7 cellular contexts compared by ENCODE assay signal in genomic region chr10:73780966-73781365, GRCh38. TPM values are rescaled to one million over a fixed set of nuclear protein-coding genes. Genes with fewer than 3 reads are reported as not detected.
A peak's percentile ranks its signal among the peaks of the same experiment; 100 is the strongest.
DNase-seq lines count a peak whose midpoint lies in the region; ATAC-seq and TF ChIP-seq lines count a peak whose summit lies in the region.

No MANE protein-coding gene starts in this region.

- peak overlapping the region; percentile 99 for H3K4me3 Mint-ChIP-seq in WTC11
- peak overlapping the region; percentile 95 for H3K4me3 Mint-ChIP-seq in stimulated activated memory B cell treated with anti-CD40 and anti-IgM and Interleukin-4, amounts not matched to agents 10 μg/mL and 1 μg/mL and 100 μg/mL, for 72 hours

- H3K27ac Mint-ChIP-seq in WTC11, result peak overlapping the region; percentile 82; the same call in 1 of the 2 replicates
- H3K27ac Mint-ChIP-seq in stimulated activated memory B cell treated with anti-CD40 and anti-IgM and Interleukin-4, amounts not matched to agents 10 μg/mL and 1 μg/mL and 100 μg/mL, for 72 hours, result peak overlapping the region; percentile 92

- no peaks in the 10 kb centered on the region for H3K27me3 Mint-ChIP-seq in WTC11 (ENCODE audit: low read depth)
- no peaks in the 10 kb centered on the region for H3K27me3 Mint-ChIP-seq in stimulated activated memory B cell treated with anti-CD40 and anti-IgM and Interleukin-4, amounts not matched to agents 10 μg/mL and 1 μg/mL and 100 μg/mL, for 72 hours

- CTCF ChIA-PET in WTC11 (lab: Charles Lee), result interaction anchor here (1.7 kb wide), 1 partner anchor 8 kb away, joined by 11 read pairs; a partner anchor contains a TSS

- no peaks in the 10 kb centered on the region; the same call in 1 of the 2 replicates for H3K36me3 ChIP-seq in iPS DF 6.9 (ENCODE audit: control insufficient read depth, insufficient read depth, low read length)

- H3K36me3 Mint-ChIP-seq in WTC11, result peaks cover 13% of the 10 kb centered on the region
- peaks cover 13% of the 10 kb centered on the region for H3K36me3 Mint-ChIP-seq in stimulated activated memory B cell treated with anti-CD40 and anti-IgM and Interleukin-4, amounts not matched to agents 10 μg/mL and 1 μg/mL and 100 μg/mL, for 72 hours

- H3K4me1 Mint-ChIP-seq in WTC11, result peaks cover 25% of the 10 kb centered on the region
- H3K4me1 Mint-ChIP-seq in stimulated activated memory B cell treated with anti-CD40 and anti-IgM and Interleukin-4, amounts not matched to agents 10 μg/mL and 1 μg/mL and 100 μg/mL, for 72 hours, result peaks cover 43% of the 10 kb centered on the region

- H3K27ac ChIP-seq in HL-60 (replicated peaks), result peak overlapping the region; percentile 97
- H3K27ac ChIP-seq in iPS DF 6.9 (ENCODE audit: low read length), result no peak overlapping the region

- no peak for ATAC-seq in WTC11
- ATAC-seq in stimulated activated memory B cell treated with anti-CD40 and anti-IgM and Interleukin-4, amounts not matched to agents 10 μg/mL and 1 μg/mL and 100 μg/mL, for 72 hours, result no peak
- no peak for ATAC-seq in HG03460 (IDR thresholded peaks at IDR 0.05; ENCODE audit: unreplicated experiment)
- no peak for ATAC-seq in HG03196 (IDR thresholded peaks at IDR 0.05; ENCODE audit: unreplicated experiment)

- no peaks in the 10 kb centered on the region for H3K4me1 ChIP-seq in iPS DF 6.9 (ENCODE audit: control insufficient read depth, insufficient read depth, low read length)

- H3K27me3 ChIP-seq in HL-60 (ENCODE audit: insufficient read depth, poor library complexity, severe bottlenecking), result no peaks in the 10 kb centered on the region
- H3K27me3 ChIP-seq in iPS DF 6.9 (ENCODE audit: control insufficient read depth, insufficient read depth, low read length), result no peaks in the 10 kb centered on the region

- POLR2A ChIA-PET in WTC11 (lab: Charles Lee), result interaction anchor here (1.2 to 1.7 kb wide), 2 partner anchors 9 to 38 kb away, joined by 4 to 14 read pairs; a partner anchor contains a TSS

- no peaks in the 10 kb centered on the region for H3K9me3 ChIP-seq in iPS DF 6.9 (ENCODE audit: control insufficient read depth, insufficient read depth, low read length)

- H3K9me3 Mint-ChIP-seq in WTC11, result no peaks in the 10 kb centered on the region
- no peaks in the 10 kb centered on the region for H3K9me3 Mint-ChIP-seq in stimulated activated memory B cell treated with anti-CD40 and anti-IgM and Interleukin-4, amounts not matched to agents 10 μg/mL and 1 μg/mL and 100 μg/mL, for 72 hours

- TF ChIP-seq CTCF in HL-60 (IDR thresholded peaks at IDR 0.05; ENCODE audit: insufficient read depth, low read length), result no peak
- no peak for TF ChIP-seq CTCF in WTC11 (IDR thresholded peaks at IDR 0.05)

- DNase-seq in HL-60 (ENCODE audit: low read depth in 1 of 2, low spot score in 1 of 2), result no peak
- no peak for DNase-seq in WTC11 (ENCODE audit: low spot score)
- DNase-seq in iPS DF 6.9 (ENCODE audit: low read depth, low spot score), result no peak
- no peak for DNase-seq in HK-2 (ENCODE audit: unreplicated experiment)

- WGBS in iPS DF 6.9 (ENCODE audit: insufficient coverage, insufficient read length), result no CpG with 5 or more reads among the region's 11 CpGs

- H3K4me3 ChIP-seq in HL-60 (replicated peaks; ENCODE audit: insufficient read depth, low read length) (peak overlapping the region; percentile 75), iPS DF 6.9 (ENCODE audit: low read length) (peak overlapping the region; percentile 96; the same call in 1 of the 2 replicates)

TF ChIP-seq in WTC11, 78 proteins besides CTCF, POLR2A, EP300 and RAD21:
- no peak for TF ChIP-seq ATF2 (CRISPR knock-in tag; IDR thresholded peaks at IDR 0.05; ENCODE audit: borderline replicate concordance, low read depth)
- no peak for TF ChIP-seq KAT7 (CRISPR knock-in tag; IDR thresholded peaks at IDR 0.05; ENCODE audit: borderline replicate concordance)
- TF ChIP-seq FOXK1 (CRISPR knock-in tag; IDR thresholded peaks at IDR 0.05), result no peak
- no peak for TF ChIP-seq MLX (CRISPR knock-in tag; IDR thresholded peaks at IDR 0.05)
- TF ChIP-seq RORB (CRISPR knock-in tag; IDR thresholded peaks at IDR 0.05), result no peak
- no peak for TF ChIP-seq GABPB1 (CRISPR knock-in tag; IDR thresholded peaks at IDR 0.05)
- no peak for TF ChIP-seq HMGXB4 (CRISPR knock-in tag; IDR thresholded peaks at IDR 0.05)
- no peak for TF ChIP-seq PRDM15 (CRISPR knock-in tag; IDR thresholded peaks at IDR 0.05)
- no peak for TF ChIP-seq ELF4 (CRISPR knock-in tag; IDR thresholded peaks at IDR 0.05; ENCODE audit: low read depth)
- no peak for TF ChIP-seq FOXP4 (CRISPR knock-in tag; IDR thresholded peaks at IDR 0.05)
TF ChIP-seq in WTC11: peak in this region for 0.

RNA-seq across cellular contexts. Expression of gene CHCHD1, which starts 0.9 kb away (rescaled TPM):
- total RNA-seq in WTC11 (2021), result 45.9 to 47.9 TPM (median 45.9 TPM) in 3 replicates

RNA-seq across cellular contexts. Expression of gene ZSWIM8, which starts 4.4 kb away (rescaled TPM):
- 50.5 to 59.1 TPM (median 53.2 TPM) in 3 replicates for total RNA-seq in WTC11 (2021)

RNA-seq across cellular contexts. Expression of gene NDST2, which starts 30.4 kb away (rescaled TPM):
- 26.3 to 32.3 TPM (median 31.1 TPM) in 3 replicates for total RNA-seq in WTC11 (2021)

RNA-seq across cellular contexts. Expression of gene SEC24C, which starts 36.8 kb away (rescaled TPM):
- 64.2 to 74.2 TPM (median 64.5 TPM) in 3 replicates for total RNA-seq in WTC11 (2021)
